12 cellular contexts compared by ENCODE assay signal in the genomic region with DNA sequence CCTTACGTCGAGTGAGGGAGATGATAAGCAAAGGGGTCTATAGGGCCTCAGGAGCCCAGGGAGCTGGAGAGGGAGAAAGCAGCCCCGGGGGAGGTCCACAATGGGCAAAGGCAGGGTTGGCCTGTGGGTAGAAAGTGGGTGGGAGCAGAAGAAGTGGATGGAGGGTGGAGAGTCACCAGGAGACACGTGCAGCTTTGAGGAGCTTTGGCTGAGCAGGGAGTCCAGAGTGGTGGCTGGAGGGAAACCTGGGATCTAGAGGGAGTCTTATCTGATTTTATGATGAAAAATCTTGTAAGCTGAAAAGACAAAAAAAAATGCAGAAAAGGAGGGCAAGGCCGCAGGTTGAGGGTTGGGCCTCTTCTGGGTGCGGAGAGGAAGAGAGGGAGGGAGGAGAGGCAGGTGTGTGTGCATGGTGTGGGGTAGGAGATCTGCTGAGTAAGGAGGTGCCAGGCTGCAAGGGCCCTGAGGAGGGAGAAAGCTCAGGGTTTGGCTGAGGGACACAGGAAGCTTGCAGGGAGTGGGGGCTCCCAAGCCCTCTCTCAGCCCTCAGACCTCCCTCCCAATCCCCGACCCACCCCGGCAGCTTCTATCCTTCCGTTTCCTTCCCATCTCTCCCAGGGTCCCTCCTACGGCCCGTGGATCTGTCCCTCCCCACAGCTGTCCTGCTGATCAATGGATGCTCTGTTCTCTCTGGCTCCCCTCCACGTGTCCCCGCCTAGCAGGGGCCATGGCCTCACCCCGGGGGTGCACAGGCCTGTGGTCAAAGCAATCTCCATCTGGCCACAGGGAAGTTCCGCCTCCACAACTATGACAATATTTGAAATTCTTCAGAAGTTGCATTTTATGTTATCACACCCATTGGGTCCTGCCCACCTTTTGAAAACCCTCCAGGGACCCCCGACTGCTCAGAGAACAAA. TPM values are rescaled to one million over a fixed set of nuclear protein-coding genes. Genes with fewer than 3 reads are reported as not detected.
DNase-seq lines count a peak whose midpoint lies in the region; ATAC-seq, FAIRE-seq and TF ChIP-seq lines count a peak whose summit lies in the region.
"Had no signal": no experiment of that assay in that cellular context is flagged by ENCODE, and none has a peak within 500 bp of the region (broad histone marks: within the 10 kb centered on the region; RNA-seq: fewer than 3 reads in every experiment).

No MANE protein-coding gene starts in this region.

- H3K36me3 ChIP-seq in skeletal muscle satellite cell (ENCODE audit: insufficient read depth, low read length): no peaks in the 10 kb centered on the region
- H3K36me3 ChIP-seq: transverse colon had no signal

- H3K4me2 ChIP-seq in skeletal muscle satellite cell (ENCODE audit: low read length): peak overlapping the region; percentile 18

- no peak for ATAC-seq in left lobe of liver
- ATAC-seq: activated CD4-positive, alpha-beta T cell treated with anti-CD3 and anti-CD28 coated beads for 36 hours; activated naive CD4-positive, alpha-beta T cell treated with anti-CD3 and anti-CD28 coated beads, Interleukin-2, amount 50 U/mL, for 72 hours had no signal

- H3K4me3 ChIP-seq in astrocyte of the spinal cord (ENCODE audit: low read depth, low read length) (no peak overlapping the region), skeletal muscle satellite cell (ENCODE audit: low read length) (no peak overlapping the region)
- H3K4me3 ChIP-seq: transverse colon had no signal

- H3K9me3 ChIP-seq in skeletal muscle satellite cell (replicated peaks; ENCODE audit: low read length): no peaks in the 10 kb centered on the region
- H3K9me3 ChIP-seq: transverse colon had no signal

- TF ChIP-seq CTCF in astrocyte of the spinal cord (IDR thresholded peaks at IDR 0.05; ENCODE audit: low read depth, low read length): no peak

- in situ Hi-C loops in astrocyte of the spinal cord (cut with HindIII; ENCODE audit: low sequenced_read_pairs): no loop called here

- peaks cover 28% of the 10 kb centered on the region for H3K4me1 ChIP-seq in skeletal muscle satellite cell (ENCODE audit: control insufficient read depth, insufficient read depth, low read length)
- H3K4me1 ChIP-seq: transverse colon had no signal

- H3K27me3 ChIP-seq in skeletal muscle satellite cell (ENCODE audit: control insufficient read depth, insufficient read depth, low read length): no peaks in the 10 kb centered on the region

- no peak overlapping the region for H3K9ac ChIP-seq in skeletal muscle satellite cell (ENCODE audit: low read depth, low read length)

- DNase-seq in HTR-8/SVneo (ENCODE audit: insufficient read length, low spot score) (no peak), astrocyte of the spinal cord (ENCODE audit: low read depth, low spot score) (peak; percentile 97), inferior parietal cortex (ENCODE audit: extremely low spot score) (peak; percentile 77), SIG-M5 (lab: John Stamatoyannopoulos, UW) (no peak), NCI-H1436 (lab: John Stamatoyannopoulos, UW) (no peak), left lobe of liver (ENCODE audit: low spot score) (no peak)
- DNase-seq in stimulated activated CD4-positive, alpha-beta T cell treated with anti-CD3 and anti-CD28 coated beads, Interleukin-1b, Interleukin-23, amount 100 ng/mL, for 48 hours: no peak
- DNase-seq: activated CD4-positive, alpha-beta T cell treated with anti-CD3 and anti-CD28 coated beads for 36 hours; DMS 273 treated with DMSO at 0.1 percent for 48 hours; transverse colon had no signal

- peak; percentile 90 for FAIRE-seq in HTR-8/SVneo (lab: Jason Lieb, UNC)

RNA-seq across cellular contexts. Expression of a gene that starts 17.1 kb away (rescaled TPM):
- total RNA-seq in skeletal muscle satellite cell (2012; rRNA removed): under 0.01 TPM in 1 of 2 replicates, not detected in the other
- total RNA-seq in left lobe of liver: 0.48 TPM
- total RNA-seq: activated CD4-positive, alpha-beta T cell treated with anti-CD3 and anti-CD28 coated beads for 36 hours; activated naive CD4-positive, alpha-beta T cell treated with anti-CD3 and anti-CD28 coated beads, Interleukin-2, amount 50 U/mL, for 72 hours; transverse colon had no signal

RNA-seq across cellular contexts. Expression of a gene that starts 26.3 kb away (rescaled TPM):
- under 0.01 and 1.3 TPM in 2 replicates for total RNA-seq in skeletal muscle satellite cell (2012; rRNA removed)
- 2.7 TPM for total RNA-seq in left lobe of liver
- total RNA-seq: activated CD4-positive, alpha-beta T cell treated with anti-CD3 and anti-CD28 coated beads for 36 hours; activated naive CD4-positive, alpha-beta T cell treated with anti-CD3 and anti-CD28 coated beads, Interleukin-2, amount 50 U/mL, for 72 hours had no signal

RNA-seq across cellular contexts. Expression of a gene that starts 59.4 kb away (rescaled TPM):
- total RNA-seq in skeletal muscle satellite cell (2012; rRNA removed): 0.22 TPM in 1 of 2 replicates, not detected in the other
- 459 TPM for total RNA-seq in left lobe of liver
- total RNA-seq: activated CD4-positive, alpha-beta T cell treated with anti-CD3 and anti-CD28 coated beads for 36 hours; activated naive CD4-positive, alpha-beta T cell treated with anti-CD3 and anti-CD28 coated beads, Interleukin-2, amount 50 U/mL, for 72 hours; transverse colon had no signal

Comparison
In these comparisons a context has a peak if more than half of its experiments do, and no peak if none do; other contexts are left out.
1. DNase-seq: peak in astrocyte of the spinal cord (single experiment) and inferior parietal cortex (single experiment); none in HTR-8/SVneo (single experiment), SIG-M5 (single experiment), NCI-H1436 (single experiment), left lobe of liver (single experiment) and stimulated activated CD4-positive, alpha-beta T cell treated with anti-CD3 and anti-CD28 coated beads, Interleukin-1b, Interleukin-23, amount 100 ng/mL, for 48 hours (single experiment).